Comparison of ENCODE assay signal across 8 cellular contexts in genomic region chr1:45543599-45544417, GRCh38. TPM values are rescaled to one million over a fixed set of nuclear protein-coding genes. Genes with fewer than 3 reads are reported as not detected.
DNase-seq lines count a peak whose midpoint lies in the region; FAIRE-seq and TF ChIP-seq lines count a peak whose summit lies in the region.

No MANE protein-coding gene starts in this region.

- H3K27me3 Mint-ChIP-seq in Caco-2 (ENCODE audit: insufficient read depth, unreplicated experiment), result no peaks in the 10 kb centered on the region

- peak; percentile 91 for FAIRE-seq in GM12892 (lab: Jason Lieb, UNC)

- CTCF ChIA-PET in Caco-2 (lab: Charles Lee), result no interaction called here

- H4K20me1 ChIP-seq in MM.1S (ENCODE audit: insufficient read depth, low read length), result no peaks in the 10 kb centered on the region

- H3K4me3 ChIP-seq in MM.1S (ENCODE audit: low read length), result peak overlapping the region; percentile 40; the same call in 1 of the 2 replicates
- H3K4me3 ChIP-seq in skin epidermis, result no peak overlapping the region
- no peak overlapping the region for H3K4me3 ChIP-seq in Caco-2 (ENCODE audit: low read depth, low read length)

- H3K9me3 ChIP-seq in MM.1S (replicated peaks; ENCODE audit: insufficient read depth, low read length) (no peaks in the 10 kb centered on the region), Caco-2 (no peaks in the 10 kb centered on the region)

- H3K27ac ChIP-seq in MM.1S (ENCODE audit: low read length), result peak overlapping the region; percentile 69; the same call in 1 of the 2 replicates
- H3K27ac ChIP-seq in skin epidermis, result peak overlapping the region in 12 of 21 experiments; percentile 5 to 79 (median 48)

- POLR2A ChIA-PET in Caco-2 (lab: Charles Lee), result interaction anchor here (2.5 kb wide), 1 partner anchor 22 kb away, joined by 13 read pairs; the partner anchor contains the start of gene PRDX1

- H3K79me2 ChIP-seq in MM.1S (ENCODE audit: low read length), result no peaks in the 10 kb centered on the region

- no peaks in the 10 kb centered on the region for H3K36me3 ChIP-seq in MM.1S (replicated peaks; ENCODE audit: insufficient read depth, low read length)
- no peaks in the 10 kb centered on the region for H3K36me3 ChIP-seq in Caco-2 (ENCODE audit: control insufficient read depth, insufficient read depth, low read length)

- H2AFZ ChIP-seq in MM.1S (ENCODE audit: low read length), result peak overlapping the region; percentile 52

- H3K9me2 ChIP-seq in MM.1S (replicated peaks; ENCODE audit: insufficient read depth, low read length), result no peaks in the 10 kb centered on the region

- H3K4me1 Mint-ChIP-seq in Caco-2 (ENCODE audit: low read depth, unreplicated experiment), result peaks cover 14% of the 10 kb centered on the region

- peaks cover 4% of the 10 kb centered on the region for H3K36me3 Mint-ChIP-seq in Caco-2 (ENCODE audit: insufficient read depth, unreplicated experiment)

- H3K4me2 ChIP-seq in MM.1S (ENCODE audit: low read depth, low read length), result peak overlapping the region; percentile 69

- no TSS peak for BruUV-seq in Caco-2 (replicated peaks; lab: Mats Ljungman, UMichigan)

- TF ChIP-seq CTCF in MM.1S (IDR thresholded peaks at IDR 0.05; ENCODE audit: low read length) (no peak), Caco-2 (IDR thresholded peaks at IDR 0.05; ENCODE audit: insufficient read depth in 1 of 2, low read depth in 1 of 2, low read length in 1 of 2, severe bottlenecking in 1 of 2, unreplicated experiment in 1 of 2) (no peak)

- H3K4me3 Mint-ChIP-seq in Caco-2 (ENCODE audit: unreplicated experiment), result no peak overlapping the region

- DNase-seq in GM12892 (ENCODE audit: insufficient read length), result no peak
- peak; percentile 73 for DNase-seq in MM.1S
- DNase-seq in activated CD8-positive, alpha-beta memory T cell treated with anti-CD3 and anti-CD28 coated beads for 4 hours (ENCODE audit: low read depth in 2 of 2), result peak; percentile 58 to 69
- DNase-seq in globus pallidus (ENCODE audit: low spot score), result peak; percentile 63
- no peak for DNase-seq in NCI-H2227 (lab: John Stamatoyannopoulos, UW; ENCODE audit: unreplicated experiment)
- no peak for DNase-seq in mesenteric fat pad (ENCODE audit: low spot score)
- DNase-seq in Caco-2, result no peak

- intact Hi-C loops in Caco-2 (cut with micrococcal nuclease; ENCODE audit: unreplicated experiment), result no loop called here

- H3K27ac Mint-ChIP-seq in Caco-2 (ENCODE audit: unreplicated experiment), result no peak overlapping the region

- peak overlapping the region; percentile 30 for H3K9ac ChIP-seq in MM.1S (ENCODE audit: low read length)

- H3F3A ChIP-seq in MM.1S (ENCODE audit: insufficient read depth, low read length), result peaks cover 22% of the 10 kb centered on the region

- H3K27me3 ChIP-seq in MM.1S (replicated peaks; ENCODE audit: insufficient read depth, low read length) (no peaks in the 10 kb centered on the region), Caco-2 (replicated peaks; ENCODE audit: control insufficient read depth, insufficient read depth, low read length) (no peaks in the 10 kb centered on the region)

- TF ChIP-seq POLR2A in GM12892 (IDR thresholded peaks at IDR 0.05; ENCODE audit: low read depth, low read length), result peak; percentile 61; the same call in 1 of the 2 replicates

- H3K4me1 ChIP-seq in MM.1S (ENCODE audit: low read length) (peaks cover 27% of the 10 kb centered on the region), Caco-2 (peaks cover 10% of the 10 kb centered on the region; the same call in 1 of the 2 replicates)

- H3K9me3 Mint-ChIP-seq in Caco-2 (ENCODE audit: unreplicated experiment), result no peaks in the 10 kb centered on the region

RNA-seq across cellular contexts. Expression of gene AKR1A1, which starts 6.8 kb away (rescaled TPM):
- polyA plus RNA-seq in GM12892 (2012; ENCODE audit: missing spikeins), result 246 TPM
- 132 TPM for total RNA-seq in mesenteric fat pad
- total RNA-seq in Caco-2 (2022), result 119 and 129 TPM in 2 replicates

RNA-seq across cellular contexts. Expression of gene PRDX1, which starts 22.1 kb away (rescaled TPM):
- polyA plus RNA-seq in GM12892 (2012; ENCODE audit: missing spikeins), result 985 TPM
- 495 TPM for total RNA-seq in mesenteric fat pad
- 637 and 684 TPM in 2 replicates for total RNA-seq in Caco-2 (2022)

RNA-seq across cellular contexts. Expression of gene NASP, which starts 40.0 kb away (rescaled TPM):
- 184 TPM for polyA plus RNA-seq in GM12892 (2012; ENCODE audit: missing spikeins)
- 57.6 TPM for total RNA-seq in mesenteric fat pad
- 174 and 183 TPM in 2 replicates for total RNA-seq in Caco-2 (2022)

RNA-seq across cellular contexts. Expression of gene MMACHC, which starts 43.7 kb away (rescaled TPM):
- 3.6 TPM for polyA plus RNA-seq in GM12892 (2012; ENCODE audit: missing spikeins)
- total RNA-seq in mesenteric fat pad (6.0 TPM), Caco-2 (2022) (5.0 and 6.7 TPM in 2 replicates)

RNA-seq across cellular contexts. Expression of gene CCDC163, which starts 43.9 kb away (rescaled TPM):
- 4.4 TPM for polyA plus RNA-seq in GM12892 (2012; ENCODE audit: missing spikeins)
- total RNA-seq in mesenteric fat pad (2.4 TPM), Caco-2 (2022) (2.8 and 3.0 TPM in 2 replicates)

Comparison
In these comparisons a context has a peak if more than half of its experiments do, and no peak if none do; other contexts are left out.
1. DNase-seq: peak in MM.1S (single experiment), activated CD8-positive, alpha-beta memory T cell treated with anti-CD3 and anti-CD28 coated beads for 4 hours (2 of 2) and globus pallidus (single experiment); none in GM12892 (single experiment), NCI-H2227 (single experiment), mesenteric fat pad (single experiment) and Caco-2 (0 of 2).